ENCODE assay signal across 26 cellular contexts in genomic region chr1:210819266-210819665, GRCh38.
"Had no signal": no experiment of that assay in that cellular context is flagged by ENCODE, and none has a peak within 500 bp of the region (broad histone marks: within the 10 kb centered on the region; RNA-seq: fewer than 3 reads in every experiment).

No MANE protein-coding gene starts in this region.

- H3K4me1 Mint-ChIP-seq: naive thymus-derived CD8-positive, alpha-beta T cell; stimulated activated effector memory CD8-positive, alpha-beta T cell treated with anti-CD3 and anti-CD28 coated beads, Interleukin-12 subunit alpha, Interleukin-12 subunit beta, amount 100 ng/mL, for 72 hours had no signal

- H3K27ac Mint-ChIP-seq: naive thymus-derived CD8-positive, alpha-beta T cell; natural killer cell treated with Interleukin-12 subunit alpha and Interleukin-12 subunit beta and Interleukin-15 and Interleukin-18, amount 100 ng/mL, for 72 hours; neural progenitor cell; progenitor cell of endocrine pancreas; stimulated activated effector memory CD8-positive, alpha-beta T cell treated with anti-CD3 and anti-CD28 coated beads, Interleukin-12 subunit alpha, Interleukin-12 subunit beta, amount 100 ng/mL, for 72 hours; stimulated activated naive B cell treated with anti-CD40 and anti-IgM and Interleukin-4, amounts not matched to agents 10 μg/mL and 1 μg/mL and 100 μg/mL, for 72 hours; stimulated activated naive CD8-positive, alpha-beta T cell treated with anti-CD3 and anti-CD28 coated beads, Interleukin-15, Interleukin-2, amounts not matched to agents 100 ng/mL and 50 ng/mL, for 24 hours had no signal

- H3K4me3 Mint-ChIP-seq: naive B cell; naive thymus-derived CD8-positive, alpha-beta T cell; natural killer cell treated with Interleukin-12 subunit alpha and Interleukin-12 subunit beta and Interleukin-15 and Interleukin-18, amount 100 ng/mL, for 72 hours; neural progenitor cell; stimulated activated effector memory CD8-positive, alpha-beta T cell treated with anti-CD3 and anti-CD28 coated beads, Interleukin-12 subunit alpha, Interleukin-12 subunit beta, amount 100 ng/mL, for 72 hours; stimulated activated naive B cell treated with anti-CD40 and anti-IgM and Interleukin-4, amounts not matched to agents 10 μg/mL and 1 μg/mL and 100 μg/mL, for 72 hours; stimulated activated naive CD8-positive, alpha-beta T cell treated with anti-CD3 and anti-CD28 coated beads, Interleukin-15, Interleukin-2, amounts not matched to agents 100 ng/mL and 50 ng/mL, for 24 hours had no signal

- DNase-seq: naive B cell; naive thymus-derived CD8-positive, alpha-beta T cell; occipital lobe; ovary; posterior cingulate gyrus; psoas muscle; right cardiac atrium; right lobe of liver; sigmoid colon; small intestine; stimulated activated CD4-positive, alpha-beta T cell treated with anti-CD3 and anti-CD28 coated beads, Interleukin-15, amount 100 ng/mL, for 24 hours; stimulated activated CD4-positive, alpha-beta T cell treated with anti-CD3 and anti-CD28 coated beads, Interleukin-2, amount 100 ng/mL, for 24 hours; stimulated activated CD4-positive, alpha-beta T cell treated with anti-CD3 and anti-CD28 coated beads, Interleukin-2, amount 100 ng/mL, for 48 hours; stimulated activated CD4-positive, alpha-beta T cell treated with anti-CD3 and anti-CD28 coated beads, Interleukin-4, amount 100 ng/mL, for 24 hours; stimulated activated naive B cell treated with anti-CD40 and anti-IgM and Interleukin-4, amounts not matched to agents 10 μg/mL and 1 μg/mL and 100 μg/mL, for 72 hours; stimulated activated naive CD4-positive, alpha-beta T cell treated with Interleukin-2 at 50 U/mL for 16 hours; stomach; thyroid gland; trophoblast cell; upper lobe of left lung had no signal

- FAIRE-seq: small intestine, urothelium cell line had no signal

- H3K36me3 Mint-ChIP-seq: naive B cell; naive thymus-derived CD8-positive, alpha-beta T cell; natural killer cell treated with Interleukin-12 subunit alpha and Interleukin-12 subunit beta and Interleukin-15 and Interleukin-18, amount 100 ng/mL, for 72 hours; neural progenitor cell; stimulated activated effector memory CD8-positive, alpha-beta T cell treated with anti-CD3 and anti-CD28 coated beads, Interleukin-12 subunit alpha, Interleukin-12 subunit beta, amount 100 ng/mL, for 72 hours; stimulated activated naive B cell treated with anti-CD40 and anti-IgM and Interleukin-4, amounts not matched to agents 10 μg/mL and 1 μg/mL and 100 μg/mL, for 72 hours had no signal

- H3K27me3 Mint-ChIP-seq: progenitor cell of endocrine pancreas had no signal

- H3K9me3 Mint-ChIP-seq: naive thymus-derived CD8-positive, alpha-beta T cell; neural progenitor cell; stimulated activated effector memory CD8-positive, alpha-beta T cell treated with anti-CD3 and anti-CD28 coated beads, Interleukin-12 subunit alpha, Interleukin-12 subunit beta, amount 100 ng/mL, for 72 hours; stimulated activated naive B cell treated with anti-CD40 and anti-IgM and Interleukin-4, amounts not matched to agents 10 μg/mL and 1 μg/mL and 100 μg/mL, for 72 hours; stimulated activated naive CD8-positive, alpha-beta T cell treated with anti-CD3 and anti-CD28 coated beads, Interleukin-15, Interleukin-2, amounts not matched to agents 100 ng/mL and 50 ng/mL, for 24 hours had no signal
